17 cellular contexts compared by ENCODE assay signal in genomic region chr9:112748041-112748440, GRCh38.
"Had no signal": no experiment of that assay in that cellular context is flagged by ENCODE, and none has a peak within 500 bp of the region (broad histone marks: within the 10 kb centered on the region; RNA-seq: fewer than 3 reads in every experiment).

No MANE protein-coding gene starts in this region.

- DNase-seq: activated CD4-positive, alpha-beta T cell treated with anti-CD3 and anti-CD28 coated beads for 36 hours; activated CD8-positive, alpha-beta memory T cell treated with anti-CD3 and anti-CD28 coated beads, Interleukin-2, amount 50 U/mL, for 4 hours; activated CD8-positive, alpha-beta T cell treated with anti-CD3 and anti-CD28 coated beads for 36 hours; activated naive CD4-positive, alpha-beta T cell; adrenal gland; central memory CD4-positive, alpha-beta T cell; effector memory CD8-positive, alpha-beta T cell; kidney; mesendoderm; nephron progenitor cell; stimulated activated CD4-positive, alpha-beta T cell treated with anti-CD3 and anti-CD28 coated beads, Interleukin-4, amount 100 ng/mL, for 24 hours; transverse colon had no signal

- H3K9me3 Mint-ChIP-seq: activated CD8-positive, alpha-beta T cell treated with anti-CD3 and anti-CD28 coated beads for 36 hours; activated T-helper 1 cell treated with anti-CD3 and anti-CD28 coated beads, Interleukin-12 subunit alpha, Interleukin-12 subunit beta, Interleukin-2, Interleukin-4 antibody, amounts not matched to agents 30 ng/mL and 10 ng/mL and 1 ng/mL, durations not matched to agents 14 hours and 24 hours and 36 hours; effector memory CD8-positive, alpha-beta T cell; nephron progenitor cell; T-helper 2 cell treated with Interferon-gamma antibody and Interleukin-4, amounts not matched to agents 5 μg/mL and 100 μg/mL, for 36 hours had no signal

- H3K27me3 ChIP-seq: adrenal gland, gastroesophageal sphincter, transverse colon had no signal

- H3K27ac ChIP-seq: adrenal gland, epithelial cell of prostate, VCaP had no signal

- H3K4me3 ChIP-seq: adrenal gland, gastroesophageal sphincter, transverse colon had no signal

- H3K27ac Mint-ChIP-seq: activated CD4-positive, alpha-beta T cell treated with anti-CD3 and anti-CD28 coated beads for 36 hours; activated T-helper 1 cell treated with anti-CD3 and anti-CD28 coated beads, Interleukin-12 subunit alpha, Interleukin-12 subunit beta, Interleukin-2, Interleukin-4 antibody, amounts not matched to agents 30 ng/mL and 10 ng/mL and 1 ng/mL, durations not matched to agents 14 hours and 24 hours and 36 hours; effector memory CD8-positive, alpha-beta T cell; nephron progenitor cell; T-helper 2 cell treated with Interferon-gamma antibody and Interleukin-4, amounts not matched to agents 5 μg/mL and 100 μg/mL, for 36 hours had no signal

- H3K27me3 Mint-ChIP-seq: activated CD4-positive, alpha-beta T cell treated with anti-CD3 and anti-CD28 coated beads for 36 hours; activated CD8-positive, alpha-beta T cell treated with anti-CD3 and anti-CD28 coated beads for 36 hours; effector memory CD8-positive, alpha-beta T cell had no signal

- H3K4me3 Mint-ChIP-seq: activated CD4-positive, alpha-beta T cell treated with anti-CD3 and anti-CD28 coated beads for 36 hours; activated CD8-positive, alpha-beta T cell treated with anti-CD3 and anti-CD28 coated beads for 36 hours; activated T-helper 1 cell treated with anti-CD3 and anti-CD28 coated beads, Interleukin-12 subunit alpha, Interleukin-12 subunit beta, Interleukin-2, Interleukin-4 antibody, amounts not matched to agents 30 ng/mL and 10 ng/mL and 1 ng/mL, durations not matched to agents 14 hours and 24 hours and 36 hours; effector memory CD8-positive, alpha-beta T cell; nephron progenitor cell; T-helper 2 cell treated with Interferon-gamma antibody and Interleukin-4, amounts not matched to agents 5 μg/mL and 100 μg/mL, for 36 hours had no signal

- H3K36me3 ChIP-seq: adrenal gland, gastroesophageal sphincter, transverse colon had no signal

- H3K9me3 ChIP-seq: adrenal gland, gastroesophageal sphincter, transverse colon had no signal

- ATAC-seq: activated CD4-positive, alpha-beta T cell treated with anti-CD3 and anti-CD28 coated beads for 36 hours; activated CD8-positive, alpha-beta T cell treated with anti-CD3 and anti-CD28 coated beads for 36 hours; effector memory CD8-positive, alpha-beta T cell; gastroesophageal sphincter had no signal
